Comparison of ENCODE assay signal across 21 cellular contexts in the genomic region with DNA sequence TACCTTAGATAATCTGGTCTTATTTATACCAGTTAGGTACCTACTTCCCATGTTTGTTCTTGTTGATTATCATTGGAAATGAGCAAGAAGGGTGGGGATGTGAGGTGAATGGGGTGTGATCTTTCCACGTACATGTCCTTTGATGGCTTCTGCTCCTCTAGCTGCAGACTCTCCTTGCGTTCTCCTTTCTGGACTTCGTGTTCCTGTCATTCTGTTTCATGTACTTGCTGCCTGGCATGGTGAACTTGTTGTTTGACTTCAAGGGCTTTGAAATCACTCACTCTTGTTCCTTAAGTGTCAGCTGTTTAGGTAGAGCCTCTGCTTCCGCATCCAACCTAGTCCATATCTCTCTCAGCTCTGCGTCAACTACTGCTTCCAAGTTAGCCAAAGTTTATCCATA. TPM values are rescaled to one million over a fixed set of nuclear protein-coding genes. Genes with fewer than 3 reads are reported as not detected.
DNase-seq lines count a peak whose midpoint lies in the region; ATAC-seq, FAIRE-seq and TF ChIP-seq lines count a peak whose summit lies in the region.
"Had no signal": no experiment of that assay in that cellular context is flagged by ENCODE, and none has a peak within 500 bp of the region (broad histone marks: within the 10 kb centered on the region; RNA-seq: fewer than 3 reads in every experiment).

No MANE protein-coding gene starts in this region.

- DNase-seq in astrocyte (ENCODE audit: low read depth), result no peak
- DNase-seq in left ventricle myocardium inferior, result no peak
- no peak for DNase-seq in psoas muscle
- no peak for DNase-seq in tibial artery
- DNase-seq in activated CD4-positive, alpha-beta T cell treated with anti-CD3 and anti-CD28 coated beads, Interleukin-2, amount 50 U/mL, for 1 hour, result no peak
- DNase-seq: CD4-positive, alpha-beta T cell; Kasumi-1; NCI-H1105; NCI-H1694; NCI-H2107; NCI-H345; NK-92 treated with Interleukin-12 subunit alpha and Interleukin-12 subunit beta, amount 100 ng/mL, for 24 hours; RPMI8226 had no signal

- H3K27me3 Mint-ChIP-seq in astrocyte (ENCODE audit: low read depth, unreplicated experiment), result no peaks in the 10 kb centered on the region
- H3K27me3 Mint-ChIP-seq: B cell; CD4-positive, alpha-beta T cell had no signal

- H3K4me1 Mint-ChIP-seq in astrocyte (ENCODE audit: low read depth, unreplicated experiment), result peaks cover 28% of the 10 kb centered on the region

- no peak overlapping the region for H3K4me3 ChIP-seq in astrocyte (ENCODE audit: insufficient read depth, low read depth, low read length)
- H3K4me3 ChIP-seq in left ventricle myocardium inferior, result no peak overlapping the region
- peak overlapping the region; percentile 56 for H3K4me3 ChIP-seq in psoas muscle
- H3K4me3 ChIP-seq in tibial artery, result no peak overlapping the region
- H3K4me3 ChIP-seq: SJSA1 had no signal

- H3K4me1 ChIP-seq in astrocyte (ENCODE audit: insufficient read depth, low read length) (peaks cover 26% of the 10 kb centered on the region), left ventricle myocardium inferior (peaks cover 88% of the 10 kb centered on the region), psoas muscle (peaks cover 33% of the 10 kb centered on the region), tibial artery (peaks cover 0 to 97% (median 21%) of the 10 kb centered on the region in 4 donors)

- H3K36me3 Mint-ChIP-seq in astrocyte (ENCODE audit: low read depth, unreplicated experiment), result no peaks in the 10 kb centered on the region
- H3K36me3 Mint-ChIP-seq: IgD-negative memory B cell had no signal

- no peak overlapping the region for H3K27ac Mint-ChIP-seq in astrocyte (ENCODE audit: unreplicated experiment)
- H3K27ac Mint-ChIP-seq: B cell; CD4-positive, alpha-beta T cell; IgD-negative memory B cell had no signal

- no peak overlapping the region for H2AFZ ChIP-seq in astrocyte (ENCODE audit: low read depth, low read length)

- peaks cover 11% of the 10 kb centered on the region for H3K79me2 ChIP-seq in astrocyte (ENCODE audit: insufficient read depth, low read length)

- intact Hi-C loops in left ventricle myocardium inferior (cut with micrococcal nuclease), result no loop called here
- intact Hi-C loops in psoas muscle (cut with DNase I), result no loop called here
- intact Hi-C loops in tibial artery (cut with DNase I; ENCODE audit: low total_unique reads), result no loop called here

- FAIRE-seq in astrocyte (lab: Jason Lieb, UNC), result peak; percentile 62
- FAIRE-seq: HTR-8/SVneo had no signal

- no peak overlapping the region for H3K9ac ChIP-seq in astrocyte (ENCODE audit: low read length)

- ATAC-seq in psoas muscle (peak in 2 of 4 donors; percentile 36 to 39), GM18870 (IDR thresholded peaks at IDR 0.05; ENCODE audit: unreplicated experiment) (no peak), GM18861 (IDR thresholded peaks at IDR 0.05; ENCODE audit: unreplicated experiment) (no peak)
- ATAC-seq: HCT116 had no signal

- 27 to 71% (median 46%) methylated on average over 5 of the region's 5 CpGs for WGBS in psoas muscle, 3 donors

- H4K20me1 ChIP-seq in astrocyte (ENCODE audit: insufficient read depth, low read length), result peaks cover 4% of the 10 kb centered on the region

- no peaks in the 10 kb centered on the region for H3K36me3 ChIP-seq in astrocyte (ENCODE audit: insufficient read depth, low read length)
- H3K36me3 ChIP-seq in left ventricle myocardium inferior, result no peaks in the 10 kb centered on the region
- no peaks in the 10 kb centered on the region for H3K36me3 ChIP-seq in psoas muscle (ENCODE audit: insufficient read depth in 1 of 2, low read depth in 1 of 2)
- no peaks in the 10 kb centered on the region for H3K36me3 ChIP-seq in tibial artery
- H3K36me3 ChIP-seq: SJSA1 had no signal

- H3K9me3 Mint-ChIP-seq in astrocyte (ENCODE audit: unreplicated experiment), result no peaks in the 10 kb centered on the region
- H3K9me3 Mint-ChIP-seq: CD4-positive, alpha-beta T cell; IgD-negative memory B cell had no signal

- no peak for TF ChIP-seq CTCF in astrocyte (IDR thresholded peaks at IDR 0.05; ENCODE audit: insufficient read depth, low read depth, low read length)
- no peak for TF ChIP-seq CTCF in left ventricle myocardium inferior (IDR thresholded peaks at IDR 0.05; ENCODE audit: borderline replicate concordance)
- no peak for TF ChIP-seq CTCF in psoas muscle (IDR thresholded peaks at IDR 0.05)
- TF ChIP-seq CTCF in tibial artery (IDR thresholded peaks at IDR 0.05), result no peak

- H3K4me2 ChIP-seq in astrocyte (ENCODE audit: low read length), result no peak overlapping the region

- H3K27ac ChIP-seq in astrocyte (ENCODE audit: low read depth, low read length), result no peak overlapping the region
- H3K27ac ChIP-seq in left ventricle myocardium inferior (replicated peaks), result peak overlapping the region; percentile 87
- H3K27ac ChIP-seq in psoas muscle, result peak overlapping the region; percentile 95
- peak overlapping the region; percentile 61 to 81 for H3K27ac ChIP-seq in tibial artery
- H3K27ac ChIP-seq: HL-60, SJSA1 had no signal

- no peak overlapping the region for H3K4me3 Mint-ChIP-seq in astrocyte (ENCODE audit: unreplicated experiment)
- H3K4me3 Mint-ChIP-seq: B cell; CD4-positive, alpha-beta T cell; IgD-negative memory B cell had no signal

- no peaks in the 10 kb centered on the region for H3K9me3 ChIP-seq in astrocyte (ENCODE audit: insufficient read depth, low read depth, low read length)
- H3K9me3 ChIP-seq in left ventricle myocardium inferior (replicated peaks), result no peaks in the 10 kb centered on the region
- H3K9me3 ChIP-seq in psoas muscle, result no peaks in the 10 kb centered on the region
- no peaks in the 10 kb centered on the region for H3K9me3 ChIP-seq in tibial artery
- H3K9me3 ChIP-seq: SJSA1 had no signal

- H3K27me3 ChIP-seq in astrocyte (ENCODE audit: insufficient read depth, low read length) (no peaks in the 10 kb centered on the region), left ventricle myocardium inferior (ENCODE audit: low read depth) (no peaks in the 10 kb centered on the region), psoas muscle (ENCODE audit: insufficient read depth in 3 of 3, low read length in 2 of 3) (no peaks in the 10 kb centered on the region), tibial artery (no peaks in the 10 kb centered on the region)
- H3K27me3 ChIP-seq: SJSA1 had no signal

RNA-seq across cellular contexts. Expression of a gene that starts 42.7 kb away (rescaled TPM):
- total RNA-seq in astrocyte (100 and 115 TPM in 2 replicates), left ventricle myocardium inferior (1,867 TPM), psoas muscle (1,000 to 10,000 TPM; 6,074 to 8,382 (median 6,962) TPM)
- 1,000 to 10,000 TPM in 2 of 3 donors, 100 to 1,000 TPM in 1; 325 to 4,774 (median 2,961) TPM for polyA plus RNA-seq in psoas muscle

Comparison
In these comparisons a context has a peak if more than half of its experiments do, and no peak if none do; other contexts are left out.
1. RNA of a gene that starts 42.7 kb away (total RNA-seq): 6,074 to 8,382 TPM in psoas muscle and 1,867 TPM in left ventricle myocardium inferior (single experiment); 100 to 115 TPM in astrocyte; every median in the first group is over 10 times any median in the second.